30 cellular contexts compared by ENCODE assay signal in genomic region chr7:151392002-151392401, GRCh38. TPM values are rescaled to one million over a fixed set of nuclear protein-coding genes. Genes with fewer than 3 reads are reported as not detected.
"Had no signal": no experiment of that assay in that cellular context is flagged by ENCODE, and none has a peak within 500 bp of the region (broad histone marks: within the 10 kb centered on the region; RNA-seq: fewer than 3 reads in every experiment).

No MANE protein-coding gene starts in this region.

- H3K4me3 ChIP-seq: left ventricle myocardium inferior, lung, ovary, right atrium auricular region, right lobe of liver, smooth muscle cell, stomach, testis, thyroid gland, transverse colon, upper lobe of left lung had no signal

- H3K4me1 ChIP-seq: left ventricle myocardium inferior, right atrium auricular region, right lobe of liver, transverse colon had no signal

- H3K9me3 ChIP-seq: left ventricle myocardium inferior, ovary, right atrium auricular region, right lobe of liver, stomach, testis, thyroid gland, transverse colon, upper lobe of left lung had no signal

- FAIRE-seq: islet of Langerhans, urothelium cell line had no signal

- H3K27ac ChIP-seq: left ventricle myocardium inferior, ovary, right atrium auricular region, right lobe of liver, stomach, testis, thyroid gland, transverse colon, upper lobe of left lung had no signal

- ATAC-seq: naive thymus-derived CD4-positive, alpha-beta T cell; right lobe of liver; stimulated activated naive B cell treated with anti-CD40 and anti-IgM and Interleukin-4, amounts not matched to agents 10 μg/mL and 1 μg/mL and 100 μg/mL, for 72 hours; stimulated activated naive CD8-positive, alpha-beta T cell treated with anti-CD3 and anti-CD28 coated beads, Interleukin-15, Interleukin-2, amounts not matched to agents 100 U/mL and 50 U/mL, for 24 hours had no signal

- H3K36me3 ChIP-seq: left ventricle myocardium inferior, ovary, right atrium auricular region, right lobe of liver, stomach, transverse colon, upper lobe of left lung had no signal

- DNase-seq: hypothalamus; immature natural killer cell; left ventricle myocardium inferior; mesendoderm; naive thymus-derived CD4-positive, alpha-beta T cell; ovary; stimulated activated CD4-positive, alpha-beta T cell treated with anti-CD3 and anti-CD28 coated beads, Interleukin-12 subunit alpha, Interleukin-12 subunit beta, amount 100 ng/mL, for 4 hours; stimulated activated CD4-positive, alpha-beta T cell treated with anti-CD3 and anti-CD28 coated beads, Interleukin-15, amount 100 ng/mL, for 24 hours; stimulated activated CD4-positive, alpha-beta T cell treated with anti-CD3 and anti-CD28 coated beads, Interleukin-2, amount 100 ng/mL, for 24 hours; stimulated activated CD4-positive, alpha-beta T cell treated with anti-CD3 and anti-CD28 coated beads, Interleukin-4, amount 100 ng/mL, for 1 hour; stimulated activated naive B cell treated with anti-CD40 and anti-IgM and Interleukin-4, amounts not matched to agents 10 μg/mL and 1 μg/mL and 100 μg/mL, for 72 hours; stimulated activated naive CD8-positive, alpha-beta T cell treated with anti-CD3 and anti-CD28 coated beads, Interleukin-15, Interleukin-2, amounts not matched to agents 100 U/mL and 50 U/mL, for 24 hours; stomach; testis; thyroid gland; transverse colon had no signal

RNA-seq across cellular contexts. Expression of gene WDR86, which starts 17.8 kb away (rescaled TPM):
- total RNA-seq: myocyte; natural killer cell treated with Interleukin-12 subunit alpha and Interleukin-12 subunit beta and Interleukin-15 and Interleukin-18, amount 100 ng/mL, for 72 hours; pulmonary artery endothelial cell had no signal

RNA-seq across cellular contexts. Expression of gene CRYGN, which starts 47.9 kb away (rescaled TPM):
- total RNA-seq: mononuclear cell; natural killer cell treated with Interleukin-12 subunit alpha and Interleukin-12 subunit beta and Interleukin-15 and Interleukin-18, amount 100 ng/mL, for 72 hours; pulmonary artery endothelial cell; renal cortical epithelial cell; right lobe of liver; skeletal muscle tissue; smooth muscle cell; stomach; transverse colon had no signal
- polyA plus RNA-seq: immature natural killer cell, neural cell, stomach had no signal
